In genomic region chr18:59372975-59373374, GRCh38 we compare ENCODE assay signal across 19 cellular contexts. TPM values are rescaled to one million over a fixed set of nuclear protein-coding genes. Genes with fewer than 3 reads are reported as not detected.
DNase-seq lines count a peak whose midpoint lies in the region; ATAC-seq and TF ChIP-seq lines count a peak whose summit lies in the region.
"Had no signal": no experiment of that assay in that cellular context is flagged by ENCODE, and none has a peak within 500 bp of the region (broad histone marks: within the 10 kb centered on the region; RNA-seq: fewer than 3 reads in every experiment).

No MANE protein-coding gene starts in this region.

- peak; percentile 5 for DNase-seq in epithelial cell of esophagus (ENCODE audit: low read depth)
- DNase-seq in kidney glomerular epithelial cell (lab: John Stamatoyannopoulos, UW) = peak; percentile 56
- DNase-seq in renal cortical epithelial cell (ENCODE audit: low read depth) = peak; percentile 90
- no peak for DNase-seq in left lung
- DNase-seq in NOMO-1 treated with dmso at 0.1 percent for 144 hours (lab: John Stamatoyannopoulos, UW; ENCODE audit: unreplicated experiment) = no peak
- no peak for DNase-seq in stimulated activated CD4-positive, alpha-beta T cell treated with anti-CD3 and anti-CD28 coated beads, Interleukin-15, amount 100 ng/mL, for 24 hours
- DNase-seq: 8988T; CD4-positive, alpha-beta memory T cell; DMS153; DMS79; GDM1; GM23248 had no signal

- H3K4me3 ChIP-seq in epithelial cell of esophagus (ENCODE audit: low read length) = no peak overlapping the region
- no peak overlapping the region for H3K4me3 ChIP-seq in left lung
- H3K4me3 ChIP-seq: BLaER1, GM23248, HAP-1 had no signal

- H3K36me3 ChIP-seq in left lung = no peaks in the 10 kb centered on the region
- H3K36me3 ChIP-seq: BLaER1, HAP-1 had no signal

- no peaks in the 10 kb centered on the region for H3K27me3 ChIP-seq in left lung
- H3K27me3 ChIP-seq: BLaER1 had no signal

- no peak overlapping the region for H3K27ac ChIP-seq in left lung
- H3K27ac ChIP-seq: BLaER1, GM23248 had no signal

- no peak for TF ChIP-seq CTCF in epithelial cell of esophagus (IDR thresholded peaks at IDR 0.05; ENCODE audit: insufficient read depth, low read depth, low read length, missing control alignments)
- no peak for TF ChIP-seq CTCF in left lung (IDR thresholded peaks at IDR 0.05)

- ATAC-seq in HG03342 (IDR thresholded peaks at IDR 0.05; ENCODE audit: unreplicated experiment) (peak; percentile 59), left lung (no peak)

- H3K9me3 ChIP-seq in left lung = no peaks in the 10 kb centered on the region

- H3K4me1 ChIP-seq in left lung = no peaks in the 10 kb centered on the region
- H3K4me1 ChIP-seq: HAP-1 had no signal

- intact Hi-C loops in left lung (cut with DNase I) = no loop called here

RNA-seq across cellular contexts. Expression of gene LMAN1, which starts 13.9 kb away (rescaled TPM):
- total RNA-seq in renal cortical epithelial cell = 131 and 208 TPM in 2 replicates
- 100 to 1,000 TPM in 1 of 2 donors, 10 to 100 TPM in 1; 93.1 to 105 TPM for total RNA-seq in left lung

RNA-seq across cellular contexts. Expression of gene CPLX4, which starts 54.5 kb away (rescaled TPM):
- total RNA-seq in renal cortical epithelial cell (not detected in 2 replicates), left lung (not detected)
- total RNA-seq: A673; CD4-positive, alpha-beta memory T cell; Daoy; GM23248; H4; HT-29 had no signal

Comparison
In these comparisons a context has a peak if more than half of its experiments do, and no peak if none do; other contexts are left out.
1. DNase-seq: peak in epithelial cell of esophagus (single experiment), kidney glomerular epithelial cell (single experiment) and renal cortical epithelial cell (single experiment); none in left lung (0 of 2), NOMO-1 treated with dmso at 0.1 percent for 144 hours (single experiment) and stimulated activated CD4-positive, alpha-beta T cell treated with anti-CD3 and anti-CD28 coated beads, Interleukin-15, amount 100 ng/mL, for 24 hours (single experiment).